Comparison of ENCODE assay signal across 8 cellular contexts in the genomic region with DNA sequence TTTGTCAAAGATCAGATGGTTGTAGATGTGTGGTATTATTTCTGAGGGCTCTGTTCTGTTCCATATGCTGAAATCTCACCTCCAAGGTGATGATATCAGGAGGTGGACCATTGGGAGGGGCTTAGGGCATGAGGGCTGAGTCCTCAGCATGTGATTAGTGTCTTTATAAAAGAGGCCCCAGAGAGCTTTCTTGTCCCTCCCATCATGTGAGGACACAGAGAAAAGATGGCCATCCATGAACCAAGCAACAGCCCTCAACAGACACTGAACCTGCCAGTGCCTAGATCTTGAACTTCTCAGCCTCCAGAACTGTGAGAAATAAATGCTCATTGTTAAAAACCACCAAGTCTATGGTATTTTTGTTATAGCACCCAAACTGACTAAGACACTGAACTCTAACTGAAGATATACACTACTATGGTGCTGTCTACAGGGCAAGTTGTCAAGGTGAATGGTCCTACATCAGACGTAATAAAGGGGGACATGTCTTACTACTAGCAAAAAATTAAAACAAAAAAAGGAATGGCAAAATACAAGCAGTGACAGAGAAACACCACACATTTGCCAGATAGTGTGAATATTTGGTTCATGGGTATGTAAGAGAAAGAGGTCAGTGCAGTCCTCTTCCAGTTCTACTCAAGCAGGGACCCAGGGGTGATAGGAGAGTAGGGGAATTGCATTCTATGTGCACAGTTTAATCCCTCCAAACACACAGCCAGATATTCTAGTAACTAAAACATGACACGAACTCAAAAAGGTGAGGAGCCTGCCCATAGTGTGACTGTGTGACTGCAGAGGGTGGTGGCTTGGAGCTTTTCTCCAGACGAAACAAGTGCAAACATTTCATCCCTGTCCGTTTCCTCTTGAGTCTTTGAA.
"Had no signal": no experiment of that assay in that cellular context is flagged by ENCODE, and none has a peak within 500 bp of the region (broad histone marks: within the 10 kb centered on the region; RNA-seq: fewer than 3 reads in every experiment).

No MANE protein-coding gene starts in this region.

- H3K4me2 ChIP-seq: GM23338 had no signal

- ATAC-seq: GM23338, K562 had no signal

- H3K9me3 Mint-ChIP-seq: GM23338, H9 had no signal

- H3K4me3 ChIP-seq: GM23338, K562 had no signal

- H3K4me1 Mint-ChIP-seq: GM23338, H9 had no signal

- DNase-seq: H9, HCEC 1CT, IMR-90, KG1 had no signal

- FAIRE-seq: H1, H54, K562 had no signal

- H3K4me3 Mint-ChIP-seq: GM23338, H9 had no signal

- H3K27ac Mint-ChIP-seq: GM23338, H9 had no signal

- H2AFZ ChIP-seq: GM23338 had no signal
